Comparison of ENCODE assay signal across 8 cellular contexts in the genomic region with DNA sequence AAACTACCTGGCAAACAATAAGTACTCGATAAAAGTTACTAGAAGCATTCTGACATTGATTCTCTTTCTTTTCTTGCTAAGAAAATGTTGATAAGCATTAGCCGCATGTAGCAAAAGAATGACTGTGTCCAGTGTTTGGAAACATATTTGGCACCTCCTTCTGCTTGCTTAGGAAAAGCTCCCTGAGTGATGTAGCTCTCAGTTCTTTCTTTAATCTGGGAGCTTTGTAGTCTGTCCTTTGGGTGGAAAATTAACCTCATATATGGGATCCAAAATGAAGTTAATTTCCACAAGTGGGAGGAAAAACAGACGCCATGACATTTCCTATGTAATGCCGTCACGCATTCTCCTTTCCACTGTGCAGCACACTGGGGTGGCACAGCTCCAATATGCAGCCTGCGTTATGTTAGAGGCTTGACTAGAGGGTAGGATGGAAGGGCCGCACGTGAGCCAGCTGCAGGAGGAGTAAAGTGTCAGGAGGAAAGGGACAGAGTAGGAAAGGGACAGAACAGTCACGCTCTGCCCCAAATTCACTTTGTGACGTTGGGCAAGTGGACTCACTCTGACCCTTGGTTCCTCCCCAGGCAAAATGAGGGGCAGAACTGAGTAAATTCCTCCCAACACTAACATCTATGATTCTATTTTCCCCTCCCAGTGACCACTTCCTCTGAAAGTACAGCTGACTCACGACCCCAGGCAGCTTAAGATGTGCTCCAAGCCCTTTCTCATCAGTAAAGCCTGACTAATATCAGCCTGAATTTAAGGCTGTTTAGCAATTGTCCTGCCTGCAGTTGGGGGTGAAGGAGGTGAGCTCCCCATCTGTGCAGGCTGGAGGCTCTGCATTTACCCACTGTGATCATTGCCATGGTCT.
DNase-seq lines count a peak whose midpoint lies in the region; ATAC-seq, FAIRE-seq and TF ChIP-seq lines count a peak whose summit lies in the region.

No MANE protein-coding gene starts in this region.

- H3K27me3 ChIP-seq in ascending aorta (no peaks in the 10 kb centered on the region), muscle layer of duodenum (ENCODE audit: low read depth, low read length) (no peaks in the 10 kb centered on the region)

- H3K9me3 ChIP-seq in ascending aorta, result no peaks in the 10 kb centered on the region
- H3K9me3 ChIP-seq in muscle layer of duodenum (ENCODE audit: control insufficient read depth in 1 of 2, low read length in 2 of 2), result no peaks in the 10 kb centered on the region

- DNase-seq in EL (peak; percentile 98), ascending aorta (ENCODE audit: low spot score in 2 of 2) (no peak), GM19239 (ENCODE audit: insufficient read length, low spot score) (no peak), NCI-H2196 (lab: John Stamatoyannopoulos, UW; ENCODE audit: unreplicated experiment) (no peak)

- no peak for TF ChIP-seq CTCF in ascending aorta (IDR thresholded peaks at IDR 0.05)

- H3K27ac ChIP-seq in ascending aorta (peak overlapping the region; percentile 14 to 59), muscle layer of duodenum (ENCODE audit: low read length) (peak overlapping the region; percentile 76)

- no peak for FAIRE-seq in GM19239 (lab: Jason Lieb, UNC)

- intact Hi-C loops in ascending aorta (cut with DNase I), result loop anchor here (1.0 kb wide), 1 partner anchor 176 kb away; no protein-coding TSS in a partner anchor

- H3K4me1 ChIP-seq in ascending aorta (peaks cover 5 to 12% of the 10 kb centered on the region in 2 donors), muscle layer of duodenum (ENCODE audit: control insufficient read depth in 1 of 2, insufficient read depth in 2 of 2, low read length in 2 of 2) (peaks cover 0 to 8% of the 10 kb centered on the region in 2 donors)

- ATAC-seq in HG03354 (IDR thresholded peaks at IDR 0.05; ENCODE audit: poor library complexity, severe bottlenecking, unreplicated experiment) (peak; percentile 62), GM21367 (IDR thresholded peaks at IDR 0.05; ENCODE audit: unreplicated experiment) (no peak), GM21423 (IDR thresholded peaks at IDR 0.05; ENCODE audit: unreplicated experiment) (no peak)

- H3K4me3 ChIP-seq in ascending aorta, result peak overlapping the region in 1 of 2 donors; percentile 16
- no peak overlapping the region for H3K4me3 ChIP-seq in muscle layer of duodenum (ENCODE audit: low read depth in 1 of 2, low read length in 2 of 2)

- H3K36me3 ChIP-seq in ascending aorta, result no peaks in the 10 kb centered on the region
- H3K36me3 ChIP-seq in muscle layer of duodenum (ENCODE audit: control insufficient read depth in 1 of 2, insufficient read depth in 2 of 2, low read length in 2 of 2), result no peaks in the 10 kb centered on the region
